In genomic region chr6:129844118-129844891, GRCh38 we compare ENCODE assay signal across 15 cellular contexts. TPM values are rescaled to one million over a fixed set of nuclear protein-coding genes. Genes with fewer than 3 reads are reported as not detected.
DNase-seq lines count a peak whose midpoint lies in the region; ATAC-seq and TF ChIP-seq lines count a peak whose summit lies in the region.
"Had no signal": no experiment of that assay in that cellular context is flagged by ENCODE, and none has a peak within 500 bp of the region (broad histone marks: within the 10 kb centered on the region; RNA-seq: fewer than 3 reads in every experiment).

No MANE protein-coding gene starts in this region.

- ATAC-seq in HG02678 (IDR thresholded peaks at IDR 0.05; ENCODE audit: unreplicated experiment) (no peak), T-helper 17 cell (no peak)
- ATAC-seq: esophagus mucosa had no signal

- no peak for TF ChIP-seq CTCF in GM13977 (IDR thresholded peaks at IDR 0.05; ENCODE audit: extremely low read depth, insufficient read depth, missing control alignments)

- in situ Hi-C loops in GM13977 (cut with MboI; ENCODE audit: low pct_unique_long_range_greater_than_20kb, low sequenced_read_pairs, unreplicated experiment), result no loop called here

- H3K36me3 Mint-ChIP-seq in T-helper 17 cell (ENCODE audit: low read depth), result no peaks in the 10 kb centered on the region

- peak; percentile 95 for DNase-seq in EH (ENCODE audit: low read depth)
- peak; percentile 97 for DNase-seq in M059J (ENCODE audit: low read depth)
- peak; percentile 49 for DNase-seq in dedifferentiated amniotic fluid mesenchymal stem cell (ENCODE audit: extremely low spot score)
- DNase-seq in kidney tubule cell (ENCODE audit: low spot score), result peak; percentile 78
- DNase-seq in GM13977 (ENCODE audit: low spot score), result no peak
- DNase-seq in activated CD4-positive, alpha-beta T cell treated with anti-CD3 and anti-CD28 coated beads for 1 hour, result no peak
- no peak for DNase-seq in T-helper 17 cell
- DNase-seq: adrenal gland; CD4-positive, CD25-positive, alpha-beta regulatory T cell; NCI-H748 treated with DMSO at 0.1 percent for 48 hours had no signal

- H3K9me3 ChIP-seq in T-helper 17 cell (ENCODE audit: control insufficient read depth, low read length, poor library complexity, severe bottlenecking), result no peaks in the 10 kb centered on the region
- H3K9me3 ChIP-seq: vagina had no signal

- no peak overlapping the region for H3K4me3 Mint-ChIP-seq in T-helper 17 cell
- H3K4me3 Mint-ChIP-seq: CD4-positive, CD25-positive, alpha-beta regulatory T cell; T-helper 1 cell treated with Interleukin-12 subunit alpha and Interleukin-12 subunit beta and Interleukin-4 antibody, amounts not matched to agents 30 μg/mL and 1 μg/mL, for 36 hours had no signal

- no peaks in the 10 kb centered on the region for H3K4me1 Mint-ChIP-seq in T-helper 17 cell
- H3K4me1 Mint-ChIP-seq: CD4-positive, CD25-positive, alpha-beta regulatory T cell had no signal

- no peaks in the 10 kb centered on the region for H3K27me3 Mint-ChIP-seq in T-helper 17 cell

- H3K27ac Mint-ChIP-seq in T-helper 17 cell, result no peak overlapping the region
- H3K27ac Mint-ChIP-seq: CD4-positive, CD25-positive, alpha-beta regulatory T cell; T-helper 1 cell treated with Interleukin-12 subunit alpha and Interleukin-12 subunit beta and Interleukin-4 antibody, amounts not matched to agents 30 μg/mL and 1 μg/mL, for 36 hours had no signal

RNA-seq across cellular contexts. Expression of gene TMEM244, which starts 16.8 kb away (rescaled TPM):
- not detected in 2 replicates for total RNA-seq in M059J (2014; rRNA removed; shearing (Covaris generic))
- 1 to 10 TPM in 1 of 2 donors, not detected in 1; 1.2 TPM for total RNA-seq in T-helper 17 cell
- total RNA-seq: adrenal gland, esophagus mucosa, skeletal muscle tissue, vagina had no signal

Comparison
In these comparisons a context has a peak if more than half of its experiments do, and no peak if none do; other contexts are left out.
1. DNase-seq: peak in EH (single experiment), M059J (single experiment), dedifferentiated amniotic fluid mesenchymal stem cell (single experiment) and kidney tubule cell (single experiment); none in GM13977 (single experiment), activated CD4-positive, alpha-beta T cell treated with anti-CD3 and anti-CD28 coated beads for 1 hour (single experiment) and T-helper 17 cell (0 of 3).